8 cellular contexts compared by ENCODE assay signal in the genomic region with DNA sequence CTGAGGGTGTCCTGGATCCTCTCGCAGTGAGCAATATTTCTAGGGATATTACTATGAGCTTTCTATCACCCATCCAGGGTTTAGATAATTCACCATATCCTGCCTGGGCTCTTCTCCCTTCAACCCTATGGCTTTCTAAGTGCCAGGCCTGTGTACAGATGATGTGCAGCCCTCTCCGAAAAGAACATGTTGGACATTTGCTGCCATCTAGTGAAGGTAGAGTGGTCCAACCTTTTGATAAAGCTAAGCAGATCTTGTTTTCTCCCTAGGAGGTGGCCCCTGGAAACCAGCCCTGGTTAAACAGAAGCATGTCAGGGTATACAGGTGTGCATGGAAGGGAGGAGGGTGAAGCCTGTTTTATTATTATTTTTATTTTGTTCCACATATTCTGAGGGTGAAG. TPM values are rescaled to one million over a fixed set of nuclear protein-coding genes. Genes with fewer than 3 reads are reported as not detected.
A peak's percentile ranks its signal among the peaks of the same experiment; 100 is the strongest.
DNase-seq lines count a peak whose midpoint lies in the region; ATAC-seq and TF ChIP-seq lines count a peak whose summit lies in the region.

No MANE protein-coding gene starts in this region.

- no peak overlapping the region for H3K4me3 Mint-ChIP-seq in stimulated activated naive B cell treated with anti-CD40 and anti-IgM and Interleukin-4, amounts not matched to agents 10 μg/mL and 1 μg/mL and 100 μg/mL, for 72 hours
- H3K4me3 Mint-ChIP-seq in CD8-positive, alpha-beta T cell, result no peak overlapping the region

- no peaks in the 10 kb centered on the region for H3K4me1 ChIP-seq in CD8-positive, alpha-beta T cell (ENCODE audit: insufficient read depth, low read length)

- CTCF ChIA-PET in CD8-positive, alpha-beta T cell (lab: Charles Lee), result interaction anchor here (0.8 to 1.2 kb wide), 3 partner anchors 193 to 323 kb away, joined by 3 to 4 read pairs (median 3); no protein-coding TSS in a partner anchor

- no peaks in the 10 kb centered on the region for H3K9me3 Mint-ChIP-seq in stimulated activated naive B cell treated with anti-CD40 and anti-IgM and Interleukin-4, amounts not matched to agents 10 μg/mL and 1 μg/mL and 100 μg/mL, for 72 hours
- no peaks in the 10 kb centered on the region for H3K9me3 Mint-ChIP-seq in CD8-positive, alpha-beta T cell

- DNase-seq in SHP77 (lab: John Stamatoyannopoulos, UW), result peak; percentile 3 to 20
- no peak for DNase-seq in SHP77 treated with DMSO at 0.1 percent for 48 hours (lab: John Stamatoyannopoulos, UW)
- DNase-seq in OCI-M1 (lab: John Stamatoyannopoulos, UW), result peak; percentile 50
- DNase-seq in fibroblast of mammary gland (ENCODE audit: low read depth), result peak; percentile 72
- DNase-seq in stimulated activated naive B cell treated with anti-CD40 and anti-IgM and Interleukin-4, amounts not matched to agents 10 μg/mL and 1 μg/mL and 100 μg/mL, for 72 hours, result no peak
- DNase-seq in occipital lobe (lab: John Stamatoyannopoulos, UW), result no peak
- DNase-seq in CD8-positive, alpha-beta T cell, result no peak

- no peaks in the 10 kb centered on the region for H3K27me3 ChIP-seq in CD8-positive, alpha-beta T cell (ENCODE audit: insufficient read depth, low read length)

- no peak overlapping the region for H3K4me3 ChIP-seq in fibroblast of mammary gland (ENCODE audit: control insufficient read depth, low read depth, low read length)
- no peak overlapping the region for H3K4me3 ChIP-seq in CD8-positive, alpha-beta T cell (ENCODE audit: low read depth, low read length)

- H3K9me3 ChIP-seq in CD8-positive, alpha-beta T cell (ENCODE audit: low read length), result no peaks in the 10 kb centered on the region

- no peaks in the 10 kb centered on the region for H3K36me3 Mint-ChIP-seq in stimulated activated naive B cell treated with anti-CD40 and anti-IgM and Interleukin-4, amounts not matched to agents 10 μg/mL and 1 μg/mL and 100 μg/mL, for 72 hours
- no peaks in the 10 kb centered on the region for H3K36me3 Mint-ChIP-seq in CD8-positive, alpha-beta T cell

- intact Hi-C loops in CD8-positive, alpha-beta T cell (cut with DNase I, micrococcal nuclease), result loop anchor here (2.0 to 10.0 kb wide), 3 partner anchors 197 to 349 kb away; partner anchors contain the start of gene EXOG (in 1 of the 2)

- peaks cover 17 to 20% of the 10 kb centered on the region in 2 donors for H3K27me3 Mint-ChIP-seq in stimulated activated naive B cell treated with anti-CD40 and anti-IgM and Interleukin-4, amounts not matched to agents 10 μg/mL and 1 μg/mL and 100 μg/mL, for 72 hours
- peaks cover 24% of the 10 kb centered on the region for H3K27me3 Mint-ChIP-seq in CD8-positive, alpha-beta T cell (ENCODE audit: low read depth)

- no peaks in the 10 kb centered on the region for H3K4me1 Mint-ChIP-seq in stimulated activated naive B cell treated with anti-CD40 and anti-IgM and Interleukin-4, amounts not matched to agents 10 μg/mL and 1 μg/mL and 100 μg/mL, for 72 hours
- H3K4me1 Mint-ChIP-seq in CD8-positive, alpha-beta T cell (ENCODE audit: low read depth), result no peaks in the 10 kb centered on the region

- H3K27ac ChIP-seq in CD8-positive, alpha-beta T cell (ENCODE audit: low read depth, low read length), result no peak overlapping the region

- H3K36me3 ChIP-seq in CD8-positive, alpha-beta T cell (ENCODE audit: insufficient read depth, low read length), result no peaks in the 10 kb centered on the region

- TF ChIP-seq CTCF in fibroblast of mammary gland (conservative IDR thresholded peaks at IDR 0.05; ENCODE audit: control insufficient read depth, insufficient read depth, low read depth, low read length), result peak; percentile 55
- TF ChIP-seq CTCF in CD8-positive, alpha-beta T cell (IDR thresholded peaks at IDR 0.05), result no peak

- POLR2A ChIA-PET in CD8-positive, alpha-beta T cell (lab: Charles Lee), result no interaction called here

- no peak overlapping the region for H3K27ac Mint-ChIP-seq in stimulated activated naive B cell treated with anti-CD40 and anti-IgM and Interleukin-4, amounts not matched to agents 10 μg/mL and 1 μg/mL and 100 μg/mL, for 72 hours
- H3K27ac Mint-ChIP-seq in CD8-positive, alpha-beta T cell, result no peak overlapping the region

- peak; percentile 57 to 63 for ATAC-seq in stimulated activated naive B cell treated with anti-CD40 and anti-IgM and Interleukin-4, amounts not matched to agents 10 μg/mL and 1 μg/mL and 100 μg/mL, for 72 hours (replicated peaks)
- no peak for ATAC-seq in CD8-positive, alpha-beta T cell
- no peak for ATAC-seq in HG03097 (IDR thresholded peaks at IDR 0.05; ENCODE audit: low FRiP score, unreplicated experiment)

RNA-seq across cellular contexts. Expression of gene SCN10A, which starts 27.9 kb away (rescaled TPM):
- not detected for total RNA-seq in occipital lobe
- total RNA-seq in CD8-positive, alpha-beta T cell, result not detected

Comparison
In these comparisons a context has a peak if more than half of its experiments do, and no peak if none do; other contexts are left out.
1. DNase-seq: peak in SHP77 (2 of 2), OCI-M1 (single experiment) and fibroblast of mammary gland (single experiment); none in SHP77 treated with DMSO at 0.1 percent for 48 hours (single experiment), stimulated activated naive B cell treated with anti-CD40 and anti-IgM and Interleukin-4, amounts not matched to agents 10 μg/mL and 1 μg/mL and 100 μg/mL, for 72 hours (single experiment), occipital lobe (single experiment) and CD8-positive, alpha-beta T cell (0 of 7).
2. ATAC-seq: peak in stimulated activated naive B cell treated with anti-CD40 and anti-IgM and Interleukin-4, amounts not matched to agents 10 μg/mL and 1 μg/mL and 100 μg/mL, for 72 hours (2 of 2); none in CD8-positive, alpha-beta T cell (single experiment) and HG03097 (single experiment).